8 cellular contexts compared by ENCODE assay signal in the genomic region with DNA sequence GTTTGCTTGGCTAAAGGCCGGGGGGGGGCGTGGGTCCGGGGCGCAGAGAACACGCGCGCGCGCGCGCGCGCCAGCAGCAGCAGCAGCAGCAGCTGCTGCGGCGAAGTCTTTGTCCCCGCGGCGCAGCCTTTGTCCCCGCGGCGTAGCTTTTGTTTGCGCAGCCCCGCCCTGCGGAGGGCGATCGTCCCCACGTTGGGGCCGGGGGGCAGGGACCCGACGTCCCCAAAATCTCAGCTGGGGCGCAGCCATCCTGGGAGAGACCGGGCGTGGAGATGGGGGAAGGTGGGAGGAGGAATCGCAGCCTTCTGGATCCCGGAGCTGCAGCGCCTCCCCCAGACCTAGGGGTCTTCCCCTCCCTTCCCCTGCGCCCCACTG.
DNase-seq lines count a peak whose midpoint lies in the region; ATAC-seq lines count a peak whose summit lies in the region.

No MANE protein-coding gene starts in this region.

- WGBS in mesodermal cell (ENCODE audit: insufficient coverage in 2 of 2), 2 experiments, result 1% methylated on average over 20 to 27 of the region's 37 CpGs
- 1% methylated on average over 37 of the region's 37 CpGs for WGBS in urinary bladder

- DNase-seq in DMS153 treated with DMSO at 0.1 percent for 48 hours (lab: John Stamatoyannopoulos, UW; ENCODE audit: unreplicated experiment) (peak; percentile 63), NCI-H2227 treated with DMSO at 0.1 percent for 48 hours (lab: John Stamatoyannopoulos, UW) (peak; percentile 59), foreskin melanocyte (no peak)

- H3K27ac ChIP-seq in duodenal mucosa (ENCODE audit: low read depth, low read length) (no peak overlapping the region), mesodermal cell (ENCODE audit: low read depth, low read length, severe bottlenecking) (peak overlapping the region; percentile 73), urinary bladder (ENCODE audit: low read depth) (no peak overlapping the region)

- no peak for ATAC-seq in GM19467 (IDR thresholded peaks at IDR 0.05; ENCODE audit: unreplicated experiment)
- no peak for ATAC-seq in HG03520 (IDR thresholded peaks at IDR 0.05; ENCODE audit: unreplicated experiment)

- H3K36me3 ChIP-seq in duodenal mucosa (ENCODE audit: control insufficient read depth in 1 of 2, insufficient read depth in 2 of 2, low read length in 2 of 2) (no peaks in the 10 kb centered on the region), mesodermal cell (ENCODE audit: control insufficient read depth, insufficient read depth, low read length) (no peaks in the 10 kb centered on the region), urinary bladder (ENCODE audit: insufficient read depth) (no peaks in the 10 kb centered on the region)

- H3K27me3 ChIP-seq in duodenal mucosa (ENCODE audit: control insufficient read depth in 1 of 2, insufficient read depth in 2 of 2, low read length in 2 of 2), result no peaks in the 10 kb centered on the region

- H3K4me3 ChIP-seq in duodenal mucosa (ENCODE audit: low read depth in 1 of 2, low read length in 2 of 2) (peak overlapping the region; percentile 76 to 77), mesodermal cell (ENCODE audit: extremely low read depth, insufficient read depth, low read length, poor library complexity, severe bottlenecking) (peak overlapping the region; percentile 53), urinary bladder (ENCODE audit: low read depth, low read length) (peak overlapping the region; percentile 74)

- H3K4me1 ChIP-seq in duodenal mucosa (ENCODE audit: control insufficient read depth in 1 of 2, insufficient read depth in 2 of 2, low read length in 2 of 2) (peaks cover 16 to 21% of the 10 kb centered on the region in 2 donors), mesodermal cell (ENCODE audit: control insufficient read depth, insufficient read depth, low read length, poor library complexity, severe bottlenecking) (peaks cover 4% of the 10 kb centered on the region), urinary bladder (ENCODE audit: insufficient read depth) (no peaks in the 10 kb centered on the region)

- peak overlapping the region in 1 of 2 donors; percentile 66 for H3K9ac ChIP-seq in duodenal mucosa (ENCODE audit: low read depth in 1 of 2, low read length in 2 of 2)

- H3K9me3 ChIP-seq in duodenal mucosa (ENCODE audit: control insufficient read depth in 1 of 2, low read length in 2 of 2) (no peaks in the 10 kb centered on the region), mesodermal cell (ENCODE audit: control insufficient read depth, low read length) (no peaks in the 10 kb centered on the region)
